ENCODE assay signal across 28 cellular contexts in the genomic region with DNA sequence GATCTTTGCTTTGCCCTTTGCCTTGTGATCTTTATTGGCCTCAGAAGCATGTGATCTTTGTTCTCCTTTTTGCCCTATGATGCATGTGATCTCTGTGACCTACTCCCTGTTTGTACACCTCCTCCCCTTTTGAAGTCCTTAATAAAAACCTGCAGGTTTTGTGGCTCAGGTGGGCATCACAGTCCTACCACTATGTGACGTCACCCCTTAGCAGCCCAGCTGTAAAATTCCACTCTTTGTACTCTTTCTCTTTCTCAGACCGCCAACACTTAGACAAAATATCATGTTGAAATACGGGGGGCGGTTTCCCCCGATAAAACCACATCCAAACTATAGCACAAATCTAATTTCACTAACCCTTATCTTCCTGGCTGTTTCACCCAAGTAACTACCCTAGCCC.
"Had no signal": no experiment of that assay in that cellular context is flagged by ENCODE, and none has a peak within 500 bp of the region (broad histone marks: within the 10 kb centered on the region; RNA-seq: fewer than 3 reads in every experiment).

No MANE protein-coding gene starts in this region.

- H3K27ac ChIP-seq: colonic mucosa, coronary artery, dorsolateral prefrontal cortex, epithelial cell of prostate, esophagus muscularis mucosa, esophagus squamous epithelium, foreskin keratinocyte, gastrocnemius medialis, gastroesophageal sphincter, heart left ventricle, heart right ventricle had no signal

- DNase-seq: colonic mucosa; cortex of kidney; dermis blood vessel endothelial cell; dorsolateral prefrontal cortex; effector CD4-positive, alpha-beta T cell; effector CD8-positive, alpha-beta T cell; effector memory CD4-positive, alpha-beta T cell; effector memory CD8-positive, alpha-beta T cell; endodermal cell; erythroblast; esophagus squamous epithelium; foreskin fibroblast; foreskin keratinocyte; foreskin melanocyte; gastrocnemius medialis; glutamatergic neuron; head of caudate nucleus; heart left ventricle; heart right ventricle had no signal

- ATAC-seq: effector memory CD8-positive, alpha-beta T cell; esophagus mucosa; foreskin keratinocyte; gastrocnemius medialis; gastroesophageal sphincter; heart left ventricle; heart right ventricle had no signal

- H3K36me3 ChIP-seq: colonic mucosa, esophagus muscularis mucosa, esophagus squamous epithelium, gastrocnemius medialis, gastroesophageal sphincter, heart left ventricle, heart right ventricle had no signal

- H3K4me3 ChIP-seq: colonic mucosa, coronary artery, dorsolateral prefrontal cortex, esophagus muscularis mucosa, esophagus squamous epithelium, gastrocnemius medialis, gastroesophageal sphincter, heart left ventricle, heart right ventricle had no signal

- H3K4me1 ChIP-seq: colonic mucosa, esophagus muscularis mucosa, esophagus squamous epithelium, gastrocnemius medialis, gastroesophageal sphincter, heart left ventricle, heart right ventricle had no signal

- H3K9me3 ChIP-seq: colonic mucosa, gastrocnemius medialis had no signal

- H3K27me3 ChIP-seq: colonic mucosa, dorsolateral prefrontal cortex, esophagus muscularis mucosa, esophagus squamous epithelium, foreskin keratinocyte, gastrocnemius medialis, gastroesophageal sphincter, heart left ventricle, heart right ventricle had no signal

- FAIRE-seq: colon, endometrium, endothelial cell of umbilical vein, frontal cortex had no signal
